Comparison of ENCODE assay signal across 1 cellular context in genomic region chr16:81489547-81490267, GRCh38.
TF ChIP-seq lines count a peak whose summit lies in the region.

No MANE protein-coding gene starts in this region.

TF ChIP-seq in GM12878, 131 proteins besides CTCF, POLR2A, EP300 and RAD21:
- TF ChIP-seq MEF2B (IDR thresholded peaks at IDR 0.05; ENCODE audit: partially characterized antibody, poor library complexity, severe bottlenecking) (peak; percentile 72), NKRF (conservative IDR thresholded peaks at IDR 0.05) (no peak), RCOR1 (conservative IDR thresholded peaks at IDR 0.05; ENCODE audit: low read depth, low read length) (no peak), SUZ12 (IDR thresholded peaks at IDR 0.05; ENCODE audit: unreplicated experiment) (no peak), BCL3 (IDR thresholded peaks at IDR 0.05; ENCODE audit: borderline replicate concordance, insufficient read depth, low read depth, low read length, poor library complexity, severe bottlenecking) (peak; percentile 45), SMARCA5 (IDR thresholded peaks at IDR 0.05) (no peak), PAX5 (IDR thresholded peaks at IDR 0.05; ENCODE audit: borderline replicate concordance, low read depth, low read length) (no peak), RUNX3 (IDR thresholded peaks at IDR 0.05; ENCODE audit: low read length) (0 out of 2 replicates have a peak, but pooled peaks have one; percentile 10), STAT3 (IDR thresholded peaks at IDR 0.05; ENCODE audit: low read depth, low read length) (no peak), KDM1A (IDR thresholded peaks at IDR 0.05; ENCODE audit: borderline replicate concordance) (no peak), PML (IDR thresholded peaks at IDR 0.05; ENCODE audit: low read length) (no peak), MXI1 (IDR thresholded peaks at IDR 0.05; ENCODE audit: low read depth, low read length) (no peak), BHLHE40 (IDR thresholded peaks at IDR 0.05; ENCODE audit: borderline replicate concordance in 1 of 2, low read depth in 2 of 2, low read length in 1 of 2) (0 out of 4 replicates have a peak, but pooled peaks of 1 of the 2 experiments have one; percentile 12), ESRRA (IDR thresholded peaks at IDR 0.05; ENCODE audit: low read length) (no peak), SPI1 (IDR thresholded peaks at IDR 0.05; ENCODE audit: borderline replicate concordance, insufficient read depth, low read depth, low read length) (peak; percentile 50; the same call in 1 of the 2 replicates), SIX5 (IDR thresholded peaks at IDR 0.05; ENCODE audit: low read depth, low read length, severe bottlenecking) (no peak)
- TF ChIP-seq, protein P1, sequence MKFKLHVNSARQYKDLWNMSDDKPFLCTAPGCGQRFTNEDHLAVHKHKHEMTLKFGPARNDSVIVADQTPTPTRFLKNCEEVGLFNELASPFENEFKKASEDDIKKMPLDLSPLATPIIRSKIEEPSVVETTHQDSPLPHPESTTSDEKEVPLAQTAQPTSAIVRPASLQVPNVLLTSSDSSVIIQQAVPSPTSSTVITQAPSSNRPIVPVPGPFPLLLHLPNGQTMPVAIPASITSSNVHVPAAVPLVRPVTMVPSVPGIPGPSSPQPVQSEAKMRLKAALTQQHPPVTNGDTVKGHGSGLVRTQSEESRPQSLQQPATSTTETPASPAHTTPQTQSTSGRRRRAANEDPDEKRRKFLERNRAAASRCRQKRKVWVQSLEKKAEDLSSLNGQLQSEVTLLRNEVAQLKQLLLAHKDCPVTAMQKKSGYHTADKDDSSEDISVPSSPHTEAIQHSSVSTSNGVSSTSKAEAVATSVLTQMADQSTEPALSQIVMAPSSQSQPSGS (IDR thresholded peaks at IDR 0.05; ENCODE audit: low read length), result no peak
- TF ChIP-seq, protein P2, sequence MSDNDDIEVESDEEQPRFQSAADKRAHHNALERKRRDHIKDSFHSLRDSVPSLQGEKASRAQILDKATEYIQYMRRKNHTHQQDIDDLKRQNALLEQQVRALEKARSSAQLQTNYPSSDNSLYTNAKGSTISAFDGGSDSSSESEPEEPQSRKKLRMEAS (IDR thresholded peaks at IDR 0.05; ENCODE audit: low read depth, low read length), result no peak
- TF ChIP-seq, protein P3, sequence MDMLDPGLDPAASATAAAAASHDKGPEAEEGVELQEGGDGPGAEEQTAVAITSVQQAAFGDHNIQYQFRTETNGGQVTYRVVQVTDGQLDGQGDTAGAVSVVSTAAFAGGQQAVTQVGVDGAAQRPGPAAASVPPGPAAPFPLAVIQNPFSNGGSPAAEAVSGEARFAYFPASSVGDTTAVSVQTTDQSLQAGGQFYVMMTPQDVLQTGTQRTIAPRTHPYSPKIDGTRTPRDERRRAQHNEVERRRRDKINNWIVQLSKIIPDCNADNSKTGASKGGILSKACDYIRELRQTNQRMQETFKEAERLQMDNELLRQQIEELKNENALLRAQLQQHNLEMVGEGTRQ (IDR thresholded peaks at IDR 0.05; ENCODE audit: borderline replicate concordance, low read depth, low read length), result no peak
